ENCODE assay signal across 1 cellular context in genomic region chr12:124876171-124876570, GRCh38.
A peak's percentile ranks its signal among the peaks of the same experiment; 100 is the strongest.
TF ChIP-seq lines count a peak whose summit lies in the region.

No MANE protein-coding gene starts in this region.

TF ChIP-seq in K562, 482 proteins besides CTCF, POLR2A, EP300 and RAD21 (continued from another document):
- TF ChIP-seq THRB (CRISPR knock-in tag; conservative IDR thresholded peaks at IDR 0.05) (0 out of 2 replicates have a peak, but pooled peaks have one; percentile 60), RCOR1 (IDR thresholded peaks at IDR 0.05; ENCODE audit: borderline replicate concordance in 1 of 2, low read depth in 2 of 2, low read length in 2 of 2) (no peak), BCOR (IDR thresholded peaks at IDR 0.05) (peak; percentile 76), NCOA4 (IDR thresholded peaks at IDR 0.05; ENCODE audit: partially characterized antibody) (peak; percentile 86), POLR2B (IDR thresholded peaks at IDR 0.05; ENCODE audit: low read depth, partially characterized antibody) (peak; percentile 39), MTA1 (IDR thresholded peaks at IDR 0.05; ENCODE audit: borderline replicate concordance) (0 out of 2 replicates have a peak, but pooled peaks have one; percentile 39), TSC22D4 (tag; IDR thresholded peaks at IDR 0.05) (peak; percentile 98), TOE1 (IDR thresholded peaks at IDR 0.05; ENCODE audit: borderline replicate concordance) (peak; percentile 31; the same call in 1 of the 2 replicates), TOE1 (CRISPR knock-in tag; IDR thresholded peaks at IDR 0.05; ENCODE audit: borderline replicate concordance, low read depth) (no peak), TFAM (CRISPR knock-in tag; conservative IDR thresholded peaks at IDR 0.05) (no peak), PHF20 (IDR thresholded peaks at IDR 0.05; ENCODE audit: partially characterized antibody) (peak; percentile 62), ETV5 (CRISPR knock-in tag; IDR thresholded peaks at IDR 0.05; ENCODE audit: low read depth) (0 out of 2 replicates have a peak, but pooled peaks have one; percentile 20), ZHX1 (conservative IDR thresholded peaks at IDR 0.05; ENCODE audit: low read length) (no peak), PHB2 (IDR thresholded peaks at IDR 0.05; ENCODE audit: low read depth) (peak; percentile 77), MCM7 (IDR thresholded peaks at IDR 0.05) (peak in 1 of 2 experiments; percentile 76; a peak in 1 of 4 replicates), TRIM25 (IDR thresholded peaks at IDR 0.05; ENCODE audit: borderline replicate concordance) (peak; percentile 51; the same call in 1 of the 2 replicates), BRD9 (IDR thresholded peaks at IDR 0.05; ENCODE audit: low read depth, partially characterized antibody) (peak; percentile 56), ZNF24 (IDR thresholded peaks at IDR 0.05) (no peak), ZBTB26 (CRISPR knock-in tag; IDR thresholded peaks at IDR 0.05) (peak; percentile 90; the same call in 1 of the 2 replicates), NR2C2 (CRISPR knock-in tag; IDR thresholded peaks at IDR 0.05) (0 out of 2 replicates have a peak, but pooled peaks have one; percentile 38), NR2C2 (tag; IDR thresholded peaks at IDR 0.05) (no peak), ARID2 (IDR thresholded peaks at IDR 0.05) (peak; percentile 42), ADNP (tag; IDR thresholded peaks at IDR 0.05) (peak; percentile 27; the same call in 1 of the 2 replicates), FOXK2 (conservative IDR thresholded peaks at IDR 0.05 in 1 of 2, IDR thresholded peaks at IDR 0.05 in 1 of 2; ENCODE audit: low read depth in 2 of 2) (peak; percentile 33 to 42; a peak in 3 of 4 replicates), ZNF407 (IDR thresholded peaks at IDR 0.05; ENCODE audit: low read depth) (peak; percentile 59; the same call in 1 of the 2 replicates), YBX1 (IDR thresholded peaks at IDR 0.05) (peak; percentile 85; the same call in 1 of the 2 replicates), OTX1 (CRISPR knock-in tag; IDR thresholded peaks at IDR 0.05) (0 out of 2 replicates have a peak, but pooled peaks have one; percentile 67), HDAC1 (IDR thresholded peaks at IDR 0.05) (peak in 1 of 2 experiments; percentile 75; a peak in 2 of 4 replicates), NFRKB (IDR thresholded peaks at IDR 0.05; ENCODE audit: low read depth) (0 out of 2 replicates have a peak, but pooled peaks have one; percentile 54), ZFP91 (CRISPR knock-in tag; IDR thresholded peaks at IDR 0.05) (0 out of 2 replicates have a peak, but pooled peaks have one; percentile 49), CSDE1 (IDR thresholded peaks at IDR 0.05) (0 out of 4 replicates have a peak, but pooled peaks of 1 of the 2 experiments have one; percentile 63), SMAD4 (CRISPR knock-in tag; conservative IDR thresholded peaks at IDR 0.05) (no peak), TEAD1 (CRISPR knock-in tag; IDR thresholded peaks at IDR 0.05) (no peak), PCBP1 (IDR thresholded peaks at IDR 0.05; ENCODE audit: low read depth, low read length, poor library complexity, severe bottlenecking) (no peak)
TF ChIP-seq in K562: peak in this region for 51.
